ENCODE assay signal across 12 cellular contexts in genomic region chrX:69362889-69363288, GRCh38.
DNase-seq lines count a peak whose midpoint lies in the region; ATAC-seq and TF ChIP-seq lines count a peak whose summit lies in the region.
"Had no signal": no experiment of that assay in that cellular context is flagged by ENCODE, and none has a peak within 500 bp of the region (broad histone marks: within the 10 kb centered on the region; RNA-seq: fewer than 3 reads in every experiment).

No MANE protein-coding gene starts in this region.

- ATAC-seq in SK-N-SH treated with all-trans-retinoic acid at 6 μM for 48 hours (peak; percentile 82), HG03039 (IDR thresholded peaks at IDR 0.05; ENCODE audit: unreplicated experiment) (no peak), HG03025 (IDR thresholded peaks at IDR 0.05; ENCODE audit: low FRiP score, unreplicated experiment) (no peak), HG02571 (IDR thresholded peaks at IDR 0.05; ENCODE audit: unreplicated experiment) (no peak)
- ATAC-seq: activated CD4-positive, alpha-beta T cell treated with anti-CD3 and anti-CD28 coated beads for 36 hours; Panc1 had no signal

- H3K9ac ChIP-seq in GM23248: 0 out of 2 replicates have a peak overlapping the region, but pooled peaks have one; percentile 9

- 0 to 3% methylated on average over 4 of the region's 4 CpGs for WGBS in GM23248 (ENCODE audit: low coverage in 1 of 2, low lambda C conversion rate in 2 of 2, missing lambda C conversion rate in 2 of 2), 2 experiments

- H3K79me2 ChIP-seq in GM23248 (ENCODE audit: insufficient read depth) (no peaks in the 10 kb centered on the region), osteoblast (ENCODE audit: insufficient read depth, low read length) (no peaks in the 10 kb centered on the region)

- no peaks in the 10 kb centered on the region for H4K20me1 ChIP-seq in GM23248 (ENCODE audit: insufficient read depth)
- no peaks in the 10 kb centered on the region for H4K20me1 ChIP-seq in osteoblast (ENCODE audit: insufficient read depth, low read length)

- no peak overlapping the region for H3K4me3 ChIP-seq in GM12865 (ENCODE audit: low read depth, low read length)
- H3K4me3 ChIP-seq in GM23248: no peak overlapping the region
- H3K4me3 ChIP-seq in osteoblast (ENCODE audit: insufficient read depth, low read length): no peak overlapping the region

- no peaks in the 10 kb centered on the region for H3K27me3 ChIP-seq in GM23248 (replicated peaks; ENCODE audit: insufficient read depth)
- peaks cover 10% of the 10 kb centered on the region for H3K27me3 ChIP-seq in osteoblast (ENCODE audit: insufficient read depth, low read length)

- peak overlapping the region; percentile 61 for H3K4me2 ChIP-seq in GM23248 (ENCODE audit: unreplicated experiment)
- no peak overlapping the region for H3K4me2 ChIP-seq in osteoblast (ENCODE audit: insufficient read depth, low read length)

- H3F3A ChIP-seq in GM23248 (ENCODE audit: insufficient read depth): peaks cover 4% of the 10 kb centered on the region; the same call in 1 of the 2 replicates

- H3K36me3 ChIP-seq in GM23248 (ENCODE audit: low read depth) (no peaks in the 10 kb centered on the region), osteoblast (ENCODE audit: insufficient read depth, low read length) (no peaks in the 10 kb centered on the region)

- H3K9me3 ChIP-seq in GM23248 (ENCODE audit: low read depth) (no peaks in the 10 kb centered on the region), osteoblast (ENCODE audit: low read depth, low read length) (no peaks in the 10 kb centered on the region)

- 0 out of 2 replicates have a peak overlapping the region, but pooled peaks have one; percentile 30 for H2AFZ ChIP-seq in GM23248
- H2AFZ ChIP-seq in osteoblast (ENCODE audit: low read length): peak overlapping the region; percentile 56

- no peaks in the 10 kb centered on the region for H3K9me2 ChIP-seq in GM23248 (ENCODE audit: insufficient read depth)

- peak overlapping the region; percentile 51 for H3K27ac ChIP-seq in GM23248
- H3K27ac ChIP-seq in osteoblast (ENCODE audit: low read depth, low read length): peak overlapping the region; percentile 12

- H3K4me1 ChIP-seq in GM23248 (ENCODE audit: insufficient read depth): peaks cover 24% of the 10 kb centered on the region
- peaks cover 20% of the 10 kb centered on the region for H3K4me1 ChIP-seq in osteoblast (ENCODE audit: insufficient read depth, low read length)

- in situ Hi-C loops in GM23248 (cut with MboI): no loop called here

- TF ChIP-seq CTCF in GM12865 (IDR thresholded peaks at IDR 0.05; ENCODE audit: insufficient read depth, low read depth, low read length, missing control alignments) (no peak), osteoblast (IDR thresholded peaks at IDR 0.05; ENCODE audit: extremely low read depth, low read depth, low read length) (no peak)

- peak; percentile 6 for DNase-seq in GM12865 (ENCODE audit: low read depth)
- peak; percentile 83 for DNase-seq in GM23248
- no peak for DNase-seq in osteoblast (ENCODE audit: insufficient read length, low spot score, missing footprints)
- DNase-seq in OCI-M2 (lab: John Stamatoyannopoulos, UW; ENCODE audit: unreplicated experiment): no peak
- DNase-seq: activated CD4-positive, alpha-beta T cell treated with anti-CD3 and anti-CD28 coated beads for 36 hours; activated naive CD4-positive, alpha-beta T cell treated with anti-CD3 and anti-CD28 coated beads, Interleukin-2, amount 10 ng/mL, durations not matched to agents 7 days and 5 days; NCI-H1417 treated with DMSO at 0.1 percent for 48 hours had no signal

TF ChIP-seq in SK-N-SH treated with all-trans-retinoic acid at 6 μM for 48 hours, 23 proteins besides CTCF, POLR2A, EP300 and RAD21:
- TF ChIP-seq, protein P1, sequence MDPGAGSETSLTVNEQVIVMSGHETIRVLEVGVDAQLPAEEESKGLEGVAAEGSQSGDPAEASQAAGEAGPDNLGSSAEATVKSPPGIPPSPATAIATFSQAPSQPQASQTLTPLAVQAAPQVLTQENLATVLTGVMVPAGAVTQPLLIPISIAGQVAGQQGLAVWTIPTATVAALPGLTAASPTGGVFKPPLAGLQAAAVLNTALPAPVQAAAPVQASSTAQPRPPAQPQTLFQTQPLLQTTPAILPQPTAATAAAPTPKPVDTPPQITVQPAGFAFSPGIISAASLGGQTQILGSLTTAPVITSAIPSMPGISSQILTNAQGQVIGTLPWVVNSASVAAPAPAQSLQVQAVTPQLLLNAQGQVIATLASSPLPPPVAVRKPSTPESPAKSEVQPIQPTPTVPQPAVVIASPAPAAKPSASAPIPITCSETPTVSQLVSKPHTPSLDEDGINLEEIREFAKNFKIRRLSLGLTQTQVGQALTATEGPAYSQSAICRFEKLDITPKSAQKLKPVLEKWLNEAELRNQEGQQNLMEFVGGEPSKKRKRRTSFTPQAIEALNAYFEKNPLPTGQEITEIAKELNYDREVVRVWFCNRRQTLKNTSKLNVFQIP (CRISPR knock-in tag; IDR thresholded peaks at IDR 0.05; ENCODE audit: borderline replicate concordance, low read depth): no peak
- no peak for TF ChIP-seq GLIS3 (CRISPR knock-in tag; IDR thresholded peaks at IDR 0.05)
- no peak for TF ChIP-seq PATZ1 (CRISPR knock-in tag; IDR thresholded peaks at IDR 0.05; ENCODE audit: borderline replicate concordance)
- no peak for TF ChIP-seq OSR1 (CRISPR knock-in tag; IDR thresholded peaks at IDR 0.05)

Comparison
In these comparisons a context has a peak if more than half of its experiments do, and no peak if none do; other contexts are left out.
1. DNase-seq: peak in GM12865 (single experiment) and GM23248 (single experiment); none in osteoblast (single experiment) and OCI-M2 (single experiment).